8 cellular contexts compared by ENCODE assay signal in the genomic region with DNA sequence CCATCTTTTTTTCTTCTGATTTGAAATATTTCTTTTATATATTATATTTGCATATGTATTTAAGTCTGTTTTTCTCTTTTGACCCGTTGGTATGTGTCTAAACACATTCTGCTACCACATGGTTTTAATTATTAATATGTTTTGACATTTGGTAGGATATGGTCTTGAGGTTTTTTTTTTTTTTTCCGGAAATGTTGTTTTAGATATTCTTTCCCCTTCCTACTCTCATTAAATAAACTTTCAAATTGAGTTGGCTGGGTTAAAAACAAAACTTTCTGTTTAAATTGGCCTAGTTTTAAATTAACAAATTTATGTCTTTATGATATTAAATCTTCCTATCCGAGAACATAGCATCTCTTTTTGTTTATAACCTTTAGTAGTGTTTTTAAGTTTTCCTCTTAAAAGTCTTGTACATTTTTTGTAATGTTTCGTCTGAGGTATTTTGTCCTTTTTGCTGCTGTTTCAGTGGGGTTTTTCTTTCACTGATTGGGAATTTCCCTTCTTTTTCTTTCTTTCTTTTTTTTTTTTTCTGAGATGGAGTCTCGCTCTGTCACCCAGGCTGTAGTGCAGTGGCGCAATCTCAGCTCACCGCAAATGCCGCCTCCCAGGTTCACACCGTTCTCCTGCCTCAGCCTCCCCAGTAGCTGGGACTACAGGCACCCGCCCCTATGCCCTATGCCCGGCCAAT. TPM values are rescaled to one million over a fixed set of nuclear protein-coding genes. Genes with fewer than 3 reads are reported as not detected.
A peak's percentile ranks its signal among the peaks of the same experiment; 100 is the strongest.
DNase-seq lines count a peak whose midpoint lies in the region; ATAC-seq and TF ChIP-seq lines count a peak whose summit lies in the region.

No MANE protein-coding gene starts in this region.

- peaks cover 17 to 38% (median 26%) of the 10 kb centered on the region in 4 donors for H3K4me1 ChIP-seq in esophagus muscularis mucosa

- H3K27me3 Mint-ChIP-seq in activated CD8-positive, alpha-beta T cell treated with anti-CD3 and anti-CD28 coated beads for 36 hours: no peaks in the 10 kb centered on the region

- H3K27ac ChIP-seq in esophagus muscularis mucosa (replicated peaks in 1 of 4): no peak overlapping the region

- no peaks in the 10 kb centered on the region for H3K9me3 ChIP-seq in esophagus muscularis mucosa

- CTCF ChIA-PET in activated CD8-positive, alpha-beta T cell treated with anti-CD3 and anti-CD28 coated beads for 36 hours (lab: Charles Lee): interaction anchor here (1.5 kb wide), 1 partner anchor 24 kb away, joined by 3 read pairs; no protein-coding TSS in a partner anchor

- DNase-seq in activated CD8-positive, alpha-beta T cell treated with anti-CD3 and anti-CD28 coated beads for 36 hours: peak; percentile 67
- DNase-seq in stimulated activated CD4-positive, alpha-beta T cell treated with anti-CD3 and anti-CD28 coated beads, Interleukin-2, amount 100 ng/mL, for 24 hours: peak; percentile 45 to 56
- DNase-seq in NCI-H1092 treated with DMSO at 0.1 percent for 48 hours (lab: John Stamatoyannopoulos, UW) (no peak), esophagus muscularis mucosa (ENCODE audit: extremely low spot score) (no peak), globus pallidus (ENCODE audit: low spot score) (no peak), ecto neural progenitor cell (ENCODE audit: low spot score) (no peak)

- peaks cover 26% of the 10 kb centered on the region for H3K36me3 Mint-ChIP-seq in activated CD8-positive, alpha-beta T cell treated with anti-CD3 and anti-CD28 coated beads for 36 hours (ENCODE audit: low read depth)

- 77% methylated on average over 11 of the region's 11 CpGs for WGBS in esophagus muscularis mucosa

- no peak overlapping the region for H3K4me3 ChIP-seq in esophagus muscularis mucosa

- no peaks in the 10 kb centered on the region for H3K27me3 ChIP-seq in esophagus muscularis mucosa

- no peak for TF ChIP-seq CTCF in activated CD8-positive, alpha-beta T cell treated with anti-CD3 and anti-CD28 coated beads for 36 hours (IDR thresholded peaks at IDR 0.05)
- TF ChIP-seq CTCF in esophagus muscularis mucosa (IDR thresholded peaks at IDR 0.05): no peak

- peak overlapping the region; percentile 71 for H3K4me3 Mint-ChIP-seq in activated CD8-positive, alpha-beta T cell treated with anti-CD3 and anti-CD28 coated beads for 36 hours

- no peak for TF ChIP-seq POLR2A in esophagus muscularis mucosa (IDR thresholded peaks at IDR 0.05; ENCODE audit: low read depth)

- intact Hi-C loops in activated CD8-positive, alpha-beta T cell treated with anti-CD3 and anti-CD28 coated beads for 36 hours (cut with micrococcal nuclease): no loop called here
- intact Hi-C loops in esophagus muscularis mucosa (cut with DNase I): no loop called here

- TF ChIP-seq EP300 in esophagus muscularis mucosa (IDR thresholded peaks at IDR 0.05): no peak

- no peaks in the 10 kb centered on the region for H3K36me3 ChIP-seq in esophagus muscularis mucosa

- peak overlapping the region; percentile 95 for H3K27ac Mint-ChIP-seq in activated CD8-positive, alpha-beta T cell treated with anti-CD3 and anti-CD28 coated beads for 36 hours

- no peaks in the 10 kb centered on the region for H3K9me3 Mint-ChIP-seq in activated CD8-positive, alpha-beta T cell treated with anti-CD3 and anti-CD28 coated beads for 36 hours

- H3K4me1 Mint-ChIP-seq in activated CD8-positive, alpha-beta T cell treated with anti-CD3 and anti-CD28 coated beads for 36 hours (ENCODE audit: low read depth): peaks cover 59% of the 10 kb centered on the region

- POLR2A ChIA-PET in activated CD8-positive, alpha-beta T cell treated with anti-CD3 and anti-CD28 coated beads for 36 hours (lab: Charles Lee): interaction anchor here (1.2 kb wide), 1 partner anchor 25 kb away, joined by 3 read pairs; a partner anchor contains a TSS

- peak; percentile 43 for ATAC-seq in GM19324 (IDR thresholded peaks at IDR 0.05; ENCODE audit: low FRiP score, unreplicated experiment)
- peak; percentile 60 for ATAC-seq in HG02973 (IDR thresholded peaks at IDR 0.05; ENCODE audit: unreplicated experiment)
- peak; percentile 69 for ATAC-seq in activated CD8-positive, alpha-beta T cell treated with anti-CD3 and anti-CD28 coated beads for 36 hours

RNA-seq across cellular contexts. Expression of a gene that starts 25.4 kb away (rescaled TPM):
- total RNA-seq in activated CD8-positive, alpha-beta T cell treated with anti-CD3 and anti-CD28 coated beads for 36 hours: 10 to 100 TPM; 21.6 to 24.5 TPM
- 10 to 100 TPM; 15.6 to 18.8 (median 17.4) TPM for total RNA-seq in esophagus muscularis mucosa

RNA-seq across cellular contexts. Expression of a gene that starts 52.2 kb away (rescaled TPM):
- total RNA-seq in activated CD8-positive, alpha-beta T cell treated with anti-CD3 and anti-CD28 coated beads for 36 hours: 1 to 10 TPM; 2.6 to 2.8 TPM
- total RNA-seq in esophagus muscularis mucosa: 10 to 100 TPM; 51.9 to 79.9 (median 71.2) TPM

Comparison
In these comparisons a context has a peak if more than half of its experiments do, and no peak if none do; other contexts are left out.
1. DNase-seq: peak in activated CD8-positive, alpha-beta T cell treated with anti-CD3 and anti-CD28 coated beads for 36 hours (single experiment) and stimulated activated CD4-positive, alpha-beta T cell treated with anti-CD3 and anti-CD28 coated beads, Interleukin-2, amount 100 ng/mL, for 24 hours (2 of 2); none in NCI-H1092 treated with DMSO at 0.1 percent for 48 hours (single experiment), esophagus muscularis mucosa (single experiment), globus pallidus (single experiment) and ecto neural progenitor cell (single experiment).
2. RNA of a gene that starts 52.2 kb away (total RNA-seq): 51.9 to 79.9 TPM in esophagus muscularis mucosa; 2.6 to 2.8 TPM in activated CD8-positive, alpha-beta T cell treated with anti-CD3 and anti-CD28 coated beads for 36 hours; every median in the first group is over 10 times any median in the second.
3. Peak in every context shown above with its lines, with median percentiles within 50 percentile points of each other: ATAC-seq.